In the genomic region with DNA sequence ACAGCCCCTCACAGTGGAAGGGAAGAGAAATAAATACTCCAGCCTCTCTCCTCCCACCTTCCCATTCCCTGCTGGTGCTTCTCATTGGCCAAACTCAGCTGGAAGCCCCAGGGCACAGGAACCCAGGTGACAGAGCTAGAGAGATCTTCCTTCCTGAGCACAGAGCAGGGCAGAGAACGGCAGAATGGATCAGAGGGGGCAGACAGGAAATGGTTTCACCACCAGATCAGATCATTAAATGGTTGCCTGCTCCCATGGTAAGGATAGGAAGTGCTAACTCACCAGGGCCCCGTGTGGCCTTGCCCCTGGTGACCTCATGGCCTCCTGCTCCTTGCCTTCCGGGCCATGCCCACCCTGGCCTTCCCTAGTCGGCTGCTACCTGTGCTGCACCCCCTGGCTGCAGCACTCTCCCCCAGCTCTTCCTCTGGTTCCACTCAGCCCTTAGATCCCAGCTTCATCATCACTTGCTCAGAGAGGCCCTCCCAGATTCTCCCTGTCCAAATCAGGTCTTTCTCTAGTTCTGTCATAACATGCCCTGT, we compare ENCODE assay signal across 2 cellular contexts.
TF ChIP-seq lines count a peak whose summit lies in the region.

No MANE protein-coding gene starts in this region.

TF ChIP-seq in HEK293, 187 proteins besides CTCF, POLR2A, EP300 and RAD21 (continued from another document):
- TF ChIP-seq HOXA7 (CRISPR knock-in tag; IDR thresholded peaks at IDR 0.05; ENCODE audit: borderline replicate concordance) = no peak
- TF ChIP-seq SALL2 (tag by site-specific recombination; IDR thresholded peaks at IDR 0.05; ENCODE audit: borderline replicate concordance) = no peak
- peak; percentile 16; the same call in 1 of the 2 replicates for TF ChIP-seq ZIC2 (tag by site-specific recombination; IDR thresholded peaks at IDR 0.05)
- no peak for TF ChIP-seq MYNN (tag by site-specific recombination; IDR thresholded peaks at IDR 0.05; ENCODE audit: borderline replicate concordance)
- no peak for TF ChIP-seq ZNF776 (tag by site-specific recombination; IDR thresholded peaks at IDR 0.05; ENCODE audit: borderline replicate concordance)
- TF ChIP-seq ZBTB8A (tag by site-specific recombination; IDR thresholded peaks at IDR 0.05) = no peak
- TF ChIP-seq ZNF391 (tag by site-specific recombination; IDR thresholded peaks at IDR 0.05; ENCODE audit: borderline replicate concordance, low read depth) = no peak
- no peak for TF ChIP-seq ZNF19 (tag by site-specific recombination; IDR thresholded peaks at IDR 0.05; ENCODE audit: low read depth)
- TF ChIP-seq ZBTB17 (tag by site-specific recombination; IDR thresholded peaks at IDR 0.05) = 0 out of 2 replicates have a peak, but pooled peaks have one; percentile 17
- TF ChIP-seq ZNF23 (tag by site-specific recombination; IDR thresholded peaks at IDR 0.05; ENCODE audit: borderline replicate concordance) = no peak
- no peak for TF ChIP-seq MZF1 (tag by site-specific recombination; IDR thresholded peaks at IDR 0.05; ENCODE audit: borderline replicate concordance)
- TF ChIP-seq, protein P1, sequence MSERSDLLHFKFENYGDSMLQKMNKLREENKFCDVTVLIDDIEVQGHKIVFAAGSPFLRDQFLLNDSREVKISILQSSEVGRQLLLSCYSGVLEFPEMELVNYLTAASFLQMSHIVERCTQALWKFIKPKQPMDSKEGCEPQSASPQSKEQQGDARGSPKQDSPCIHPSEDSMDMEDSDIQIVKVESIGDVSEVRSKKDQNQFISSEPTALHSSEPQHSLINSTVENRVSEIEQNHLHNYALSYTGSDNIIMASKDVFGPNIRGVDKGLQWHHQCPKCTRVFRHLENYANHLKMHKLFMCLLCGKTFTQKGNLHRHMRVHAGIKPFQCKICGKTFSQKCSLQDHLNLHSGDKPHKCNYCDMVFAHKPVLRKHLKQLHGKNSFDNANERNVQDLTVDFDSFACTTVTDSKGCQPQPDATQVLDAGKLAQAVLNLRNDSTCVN (tag by site-specific recombination; optimal IDR thresholded peaks at IDR 0.05) = no peak
TF ChIP-seq in HEK293: peak in this region for 2.

TF ChIP-seq in WTC11, 78 proteins besides CTCF, POLR2A, EP300 and RAD21 (continued from another document):
- TF ChIP-seq, protein P2, sequence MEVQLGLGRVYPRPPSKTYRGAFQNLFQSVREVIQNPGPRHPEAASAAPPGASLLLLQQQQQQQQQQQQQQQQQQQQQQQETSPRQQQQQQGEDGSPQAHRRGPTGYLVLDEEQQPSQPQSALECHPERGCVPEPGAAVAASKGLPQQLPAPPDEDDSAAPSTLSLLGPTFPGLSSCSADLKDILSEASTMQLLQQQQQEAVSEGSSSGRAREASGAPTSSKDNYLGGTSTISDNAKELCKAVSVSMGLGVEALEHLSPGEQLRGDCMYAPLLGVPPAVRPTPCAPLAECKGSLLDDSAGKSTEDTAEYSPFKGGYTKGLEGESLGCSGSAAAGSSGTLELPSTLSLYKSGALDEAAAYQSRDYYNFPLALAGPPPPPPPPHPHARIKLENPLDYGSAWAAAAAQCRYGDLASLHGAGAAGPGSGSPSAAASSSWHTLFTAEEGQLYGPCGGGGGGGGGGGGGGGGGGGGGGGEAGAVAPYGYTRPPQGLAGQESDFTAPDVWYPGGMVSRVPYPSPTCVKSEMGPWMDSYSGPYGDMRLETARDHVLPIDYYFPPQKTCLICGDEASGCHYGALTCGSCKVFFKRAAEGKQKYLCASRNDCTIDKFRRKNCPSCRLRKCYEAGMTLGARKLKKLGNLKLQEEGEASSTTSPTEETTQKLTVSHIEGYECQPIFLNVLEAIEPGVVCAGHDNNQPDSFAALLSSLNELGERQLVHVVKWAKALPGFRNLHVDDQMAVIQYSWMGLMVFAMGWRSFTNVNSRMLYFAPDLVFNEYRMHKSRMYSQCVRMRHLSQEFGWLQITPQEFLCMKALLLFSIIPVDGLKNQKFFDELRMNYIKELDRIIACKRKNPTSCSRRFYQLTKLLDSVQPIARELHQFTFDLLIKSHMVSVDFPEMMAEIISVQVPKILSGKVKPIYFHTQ (CRISPR knock-in tag; IDR thresholded peaks at IDR 0.05) = no peak
- no peak for TF ChIP-seq TEAD4 (CRISPR knock-in tag; IDR thresholded peaks at IDR 0.05)
- TF ChIP-seq, protein P3, sequence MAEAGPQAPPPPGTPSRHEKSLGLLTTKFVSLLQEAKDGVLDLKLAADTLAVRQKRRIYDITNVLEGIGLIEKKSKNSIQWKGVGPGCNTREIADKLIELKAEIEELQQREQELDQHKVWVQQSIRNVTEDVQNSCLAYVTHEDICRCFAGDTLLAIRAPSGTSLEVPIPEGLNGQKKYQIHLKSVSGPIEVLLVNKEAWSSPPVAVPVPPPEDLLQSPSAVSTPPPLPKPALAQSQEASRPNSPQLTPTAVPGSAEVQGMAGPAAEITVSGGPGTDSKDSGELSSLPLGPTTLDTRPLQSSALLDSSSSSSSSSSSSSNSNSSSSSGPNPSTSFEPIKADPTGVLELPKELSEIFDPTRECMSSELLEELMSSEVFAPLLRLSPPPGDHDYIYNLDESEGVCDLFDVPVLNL (CRISPR knock-in tag; IDR thresholded peaks at IDR 0.05; ENCODE audit: borderline replicate concordance, low read depth) = no peak
- TF ChIP-seq, protein P4, sequence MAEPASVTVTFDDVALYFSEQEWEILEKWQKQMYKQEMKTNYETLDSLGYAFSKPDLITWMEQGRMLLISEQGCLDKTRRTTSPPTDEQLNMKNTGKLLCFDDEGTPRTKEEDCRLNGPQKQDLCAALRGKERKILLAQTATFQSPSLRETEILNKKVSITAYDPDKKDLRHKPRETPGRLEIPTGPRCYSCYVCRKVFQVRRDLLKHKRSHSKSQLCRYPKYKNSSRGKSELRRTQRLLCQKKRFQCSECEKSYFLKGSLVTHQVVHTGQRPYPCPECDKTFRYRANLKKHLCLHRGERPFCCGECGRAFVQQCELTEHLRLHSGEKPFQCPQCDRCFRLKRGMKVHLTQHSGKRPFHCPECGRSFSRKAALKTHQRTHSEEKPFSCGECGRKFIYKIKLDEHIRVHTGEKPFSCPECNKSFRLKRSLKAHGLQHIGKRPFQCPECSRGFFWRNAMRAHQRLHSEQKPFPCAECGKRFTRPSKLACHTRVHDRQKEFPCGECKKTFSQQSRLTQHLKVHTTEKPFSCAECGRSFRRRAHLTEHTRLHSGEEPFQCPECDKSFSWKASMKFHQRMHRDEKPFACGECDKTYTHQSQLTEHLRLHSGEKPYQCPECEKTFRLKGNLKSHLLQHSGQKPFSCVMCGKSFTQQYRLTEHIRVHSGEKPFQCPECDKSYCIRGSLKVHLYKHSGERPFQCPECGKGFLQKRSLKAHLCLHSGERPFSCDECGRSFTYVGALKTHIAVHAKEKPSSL (CRISPR knock-in tag; conservative IDR thresholded peaks at IDR 0.05) = no peak
